Comparison of ENCODE assay signal across 8 cellular contexts in the genomic region with DNA sequence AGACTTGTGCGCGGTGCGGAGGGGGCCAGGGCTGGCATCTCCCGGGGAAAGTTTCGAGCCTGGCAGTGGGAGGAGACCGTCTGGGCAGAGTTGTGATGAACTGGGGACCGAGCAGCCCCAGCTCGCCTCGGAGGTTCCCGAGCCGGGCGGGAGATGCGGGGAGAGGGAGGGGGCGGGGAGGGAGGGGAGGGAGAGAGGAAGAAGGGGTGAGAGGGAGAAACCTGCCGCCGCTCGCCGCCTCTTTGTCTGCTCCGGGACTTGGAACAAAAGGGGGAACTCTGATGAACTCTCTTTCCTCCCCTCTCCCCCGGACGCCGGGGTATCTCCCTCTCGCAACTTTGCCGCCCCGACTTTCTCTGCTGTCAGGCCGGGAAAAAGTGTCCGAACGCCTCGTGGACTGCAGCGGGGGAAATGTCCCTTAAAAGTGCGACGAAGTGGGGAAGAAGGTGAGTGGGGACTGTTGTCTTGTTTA.
A peak's percentile ranks its signal among the peaks of the same experiment; 100 is the strongest.
DNase-seq lines count a peak whose midpoint lies in the region; ATAC-seq, FAIRE-seq and TF ChIP-seq lines count a peak whose summit lies in the region.

No MANE protein-coding gene starts in this region.

- H3K27ac ChIP-seq in BLaER1 treated with 17β-estradiol and CSF1 and Interleukin-3, amounts not matched to agents 10 nM and 100 nM: no peak overlapping the region
- H3K27ac ChIP-seq in endothelial cell of umbilical vein (ENCODE audit: insufficient read depth, low read depth, low read length): peak overlapping the region; percentile 76

- peak overlapping the region; percentile 95 for H3K4me3 Mint-ChIP-seq in neural crest cell

- H3K4me1 Mint-ChIP-seq in neural crest cell: peaks cover 43% of the 10 kb centered on the region

- no peak for ATAC-seq in GM18511 (IDR thresholded peaks at IDR 0.05; ENCODE audit: unreplicated experiment)
- ATAC-seq in HG03439 (IDR thresholded peaks at IDR 0.05; ENCODE audit: unreplicated experiment): no peak
- ATAC-seq in HG02759 (IDR thresholded peaks at IDR 0.05; ENCODE audit: unreplicated experiment): no peak

- no TSS peak for BruUV-seq in endothelial cell of umbilical vein (replicated peaks; lab: Mats Ljungman, UMichigan)

- intact Hi-C loops in endothelial cell of umbilical vein (cut with micrococcal nuclease): loop anchor here (5.0 to 10.0 kb wide), 2 partner anchors 1159 to 1216 kb away; no protein-coding TSS in a partner anchor

- peak; percentile 66 for FAIRE-seq in endothelial cell of umbilical vein (lab: Jason Lieb, UNC)

- peaks cover 0 to 14% (median 2%) of the 10 kb centered on the region in 11 experiments; a peak in 3 of 22 replicates for H3K9me3 ChIP-seq in BLaER1 treated with 17β-estradiol and CSF1 and Interleukin-3, amounts not matched to agents 10 nM and 100 nM (replicated peaks in 1 of 11)
- H3K9me3 ChIP-seq in endothelial cell of umbilical vein (replicated peaks; ENCODE audit: control insufficient read depth, insufficient read depth, low read length): no peaks in the 10 kb centered on the region

- peak overlapping the region; percentile 42 to 66 (median 52); a peak in 19 of 20 replicates for H3K4me3 ChIP-seq in BLaER1 treated with 17β-estradiol and CSF1 and Interleukin-3, amounts not matched to agents 10 nM and 100 nM
- peak overlapping the region; percentile 47 to 92 (median 89) for H3K4me3 ChIP-seq in endothelial cell of umbilical vein (replicated peaks in 1 of 3; ENCODE audit: insufficient read depth in 1 of 3, low read depth in 1 of 3, low read length in 3 of 3)

- H3K4me2 ChIP-seq in BLaER1 treated with 17β-estradiol and CSF1 and Interleukin-3, amounts not matched to agents 10 nM and 100 nM: peak overlapping the region; percentile 79 to 99 (median 88)
- peak overlapping the region; percentile 90 for H3K4me2 ChIP-seq in endothelial cell of umbilical vein (ENCODE audit: insufficient read depth, low read length)

- peak overlapping the region; percentile 87 for H3K27ac Mint-ChIP-seq in neural crest cell (ENCODE audit: unreplicated experiment)

- POLR2A ChIA-PET in endothelial cell of umbilical vein (lab: Charles Lee): interaction anchor here (0.6 kb wide), 1 partner anchor 73 kb away, joined by 3 read pairs; no protein-coding TSS in a partner anchor

- H2AFZ ChIP-seq in endothelial cell of umbilical vein (ENCODE audit: low read depth, low read length): peak overlapping the region; percentile 74

- DNase-seq in NCI-H128 (lab: John Stamatoyannopoulos, UW; ENCODE audit: unreplicated experiment) (peak; percentile 32), endothelial cell of umbilical vein (ENCODE audit: low read depth, low spot score) (peak; percentile 33), neural crest cell (ENCODE audit: low read depth, low spot score) (peak; percentile 30), GF-D8 (lab: John Stamatoyannopoulos, UW) (no peak)

- peaks cover 85% of the 10 kb centered on the region for H3K27me3 Mint-ChIP-seq in neural crest cell (ENCODE audit: low read depth)

- H3K36me3 ChIP-seq in BLaER1 treated with 17β-estradiol and CSF1 and Interleukin-3, amounts not matched to agents 10 nM and 100 nM: no peaks in the 10 kb centered on the region
- no peaks in the 10 kb centered on the region for H3K36me3 ChIP-seq in endothelial cell of umbilical vein (ENCODE audit: control insufficient read depth in 2 of 2, extremely low read depth in 1 of 2, insufficient read depth in 2 of 2, low read length in 2 of 2)

- CTCF ChIA-PET in endothelial cell of umbilical vein (lab: Charles Lee): interaction anchor here (1.4 kb wide), 1 partner anchor 72 kb away, joined by 6 read pairs; a partner anchor contains a TSS

- no peak for TF ChIP-seq CTCF in endothelial cell of umbilical vein (IDR thresholded peaks at IDR 0.05; ENCODE audit: extremely low read depth in 1 of 2, insufficient read depth in 1 of 2, low read depth in 1 of 2, low read length in 2 of 2)
- no peak for TF ChIP-seq CTCF in neural crest cell (conservative IDR thresholded peaks at IDR 0.05)

- no peaks in the 10 kb centered on the region for H3K36me3 Mint-ChIP-seq in neural crest cell (ENCODE audit: low read depth)

- H3K9ac ChIP-seq in BLaER1 treated with 17β-estradiol and CSF1 and Interleukin-3, amounts not matched to agents 10 nM and 100 nM: peak overlapping the region in 6 of 11 experiments; percentile 8 to 67 (median 27); a peak in 6 of 22 replicates
- peak overlapping the region; percentile 96 for H3K9ac ChIP-seq in endothelial cell of umbilical vein (replicated peaks; ENCODE audit: extremely low read depth, insufficient read depth, low read length)

- TF ChIP-seq POLR2A in endothelial cell of umbilical vein (IDR thresholded peaks at IDR 0.05; ENCODE audit: low read depth, low read length): peak; percentile 20

- peaks cover 75 to 91% (median 85%) of the 10 kb centered on the region in 11 experiments for H3K27me3 ChIP-seq in BLaER1 treated with 17β-estradiol and CSF1 and Interleukin-3, amounts not matched to agents 10 nM and 100 nM
- no peaks in the 10 kb centered on the region for H3K27me3 ChIP-seq in endothelial cell of umbilical vein (ENCODE audit: control insufficient read depth in 2 of 2, insufficient read depth in 2 of 2, low read length in 2 of 2)

- dilution Hi-C loops in endothelial cell of umbilical vein (cut with MboI; ENCODE audit: extremely low pct_ligation_motif_present, low sequenced_read_pairs): no loop called here

- H3K79me2 ChIP-seq in endothelial cell of umbilical vein (ENCODE audit: control insufficient read depth, insufficient read depth, low read length): peaks cover 23% of the 10 kb centered on the region

- H3K9me3 Mint-ChIP-seq in neural crest cell: no peaks in the 10 kb centered on the region

- peaks cover 24 to 36% (median 33%) of the 10 kb centered on the region in 10 experiments for H3K4me1 ChIP-seq in BLaER1 treated with 17β-estradiol and CSF1 and Interleukin-3, amounts not matched to agents 10 nM and 100 nM
- peaks cover 24% of the 10 kb centered on the region for H3K4me1 ChIP-seq in endothelial cell of umbilical vein (ENCODE audit: control insufficient read depth, extremely low read depth, insufficient read depth, low read length)

- H3K9me1 ChIP-seq in endothelial cell of umbilical vein (replicated peaks; ENCODE audit: control insufficient read depth, extremely low read depth, insufficient read depth, low read length): no peaks in the 10 kb centered on the region

- H4K20me1 ChIP-seq in BLaER1 treated with 17β-estradiol and CSF1 and Interleukin-3, amounts not matched to agents 10 nM and 100 nM: peaks cover 0 to 18% (median 5%) of the 10 kb centered on the region in 11 experiments; a peak in 10 of 22 replicates
- no peaks in the 10 kb centered on the region for H4K20me1 ChIP-seq in endothelial cell of umbilical vein (replicated peaks; ENCODE audit: control insufficient read depth, extremely low read depth, insufficient read depth, low read length)

TF ChIP-seq in endothelial cell of umbilical vein, 7 proteins besides CTCF, POLR2A, EP300 and RAD21:
- TF ChIP-seq EZH2 (IDR thresholded peaks at IDR 0.05; ENCODE audit: borderline replicate concordance, low read depth, low read length, severe bottlenecking) (no peak), GATA2 (IDR thresholded peaks at IDR 0.05; ENCODE audit: insufficient read depth, insufficient read length, low read depth, low read length) (no peak), FOS (IDR thresholded peaks at IDR 0.05; ENCODE audit: borderline replicate concordance, insufficient read depth, low read length) (no peak), MYC (IDR thresholded peaks at IDR 0.05; ENCODE audit: low read depth, low read length) (no peak), POLR2AphosphoS5 (IDR thresholded peaks at IDR 0.05; ENCODE audit: insufficient read depth, low read depth, low read length) (no peak), JUN (IDR thresholded peaks at IDR 0.05; ENCODE audit: borderline replicate concordance, insufficient read depth, insufficient read length, low read depth) (no peak)
- TF ChIP-seq, protein P1, sequence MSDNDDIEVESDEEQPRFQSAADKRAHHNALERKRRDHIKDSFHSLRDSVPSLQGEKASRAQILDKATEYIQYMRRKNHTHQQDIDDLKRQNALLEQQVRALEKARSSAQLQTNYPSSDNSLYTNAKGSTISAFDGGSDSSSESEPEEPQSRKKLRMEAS (IDR thresholded peaks at IDR 0.05; ENCODE audit: insufficient read depth, insufficient read length): no peak
